ENCODE assay signal across 17 cellular contexts in genomic region chr7:1844336-1844955, GRCh38.
A peak's percentile ranks its signal among the peaks of the same experiment; 100 is the strongest.
DNase-seq lines count a peak whose midpoint lies in the region; ATAC-seq and TF ChIP-seq lines count a peak whose summit lies in the region.
"Had no signal": no experiment of that assay in that cellular context is flagged by ENCODE, and none has a peak within 500 bp of the region (broad histone marks: within the 10 kb centered on the region; RNA-seq: fewer than 3 reads in every experiment).

No MANE protein-coding gene starts in this region.

- no peak overlapping the region for H3K4me3 ChIP-seq in BE2C (ENCODE audit: low read depth, low read length)
- H3K4me3 ChIP-seq: gastroesophageal sphincter, GM23248, thoracic aorta had no signal

- H3K27ac Mint-ChIP-seq in chondrocyte (ENCODE audit: unreplicated experiment), result no peak overlapping the region
- peak overlapping the region in 2 of 6 donors; percentile 44 to 86 for H3K27ac Mint-ChIP-seq in naive B cell
- H3K27ac Mint-ChIP-seq: progenitor cell of endocrine pancreas had no signal

- H3K4me3 Mint-ChIP-seq in chondrocyte (ENCODE audit: unreplicated experiment) (no peak overlapping the region), naive B cell (peak overlapping the region in 1 of 8 donors; percentile 59)

- H3K36me3 Mint-ChIP-seq in chondrocyte (ENCODE audit: low read depth) (no peaks in the 10 kb centered on the region), naive B cell (peaks cover 0 to 3% of the 10 kb centered on the region in 2 donors)

- DNase-seq in BE2C (peak; percentile 23), chondrocyte (ENCODE audit: low spot score) (peak; percentile 90), naive B cell (no peak), NCI-H82 (lab: John Stamatoyannopoulos, UW) (no peak), DMS 273 treated with DMSO at 0.1 percent for 48 hours (lab: John Stamatoyannopoulos, UW) (no peak), NCI-H2227 (lab: John Stamatoyannopoulos, UW; ENCODE audit: unreplicated experiment) (no peak)
- DNase-seq: activated CD4-positive, CD25-positive, alpha-beta regulatory T cell; cerebellar nuclear complex; GM23248; NCI-H2227 treated with DMSO at 0.1 percent for 48 hours; stimulated activated CD4-positive, alpha-beta T cell treated with anti-CD3 and anti-CD28 coated beads, Interleukin-15, amount 100 ng/mL, for 24 hours; SW 1271 had no signal

- TF ChIP-seq CTCF in BE2C (IDR thresholded peaks at IDR 0.05; ENCODE audit: low read depth, low read length) (0 out of 2 replicates have a peak, but pooled peaks have one; percentile 14), GM12873 (IDR thresholded peaks at IDR 0.05; ENCODE audit: insufficient read depth, low read depth, low read length, missing control alignments) (peak; percentile 15), chondrocyte (IDR thresholded peaks at IDR 0.05) (peak; percentile 31)

- peaks cover 8% of the 10 kb centered on the region for H3K4me1 ChIP-seq in BE2C
- H3K4me1 ChIP-seq: gastroesophageal sphincter had no signal

- H3K9me3 ChIP-seq in BE2C, result no peaks in the 10 kb centered on the region
- H3K9me3 ChIP-seq: gastroesophageal sphincter, thoracic aorta had no signal

- H3K27me3 ChIP-seq in BE2C, result no peaks in the 10 kb centered on the region
- H3K27me3 ChIP-seq: gastroesophageal sphincter had no signal

- peaks cover 8% of the 10 kb centered on the region for H3K4me1 Mint-ChIP-seq in chondrocyte (ENCODE audit: low read depth)
- H3K4me1 Mint-ChIP-seq in naive B cell, result peaks cover 13 to 18% (median 17%) of the 10 kb centered on the region in 3 donors

- H3K9me3 Mint-ChIP-seq in chondrocyte (ENCODE audit: low read depth) (no peaks in the 10 kb centered on the region), naive B cell (no peaks in the 10 kb centered on the region)

- H3K27me3 Mint-ChIP-seq in chondrocyte (ENCODE audit: low read depth), result no peaks in the 10 kb centered on the region
- H3K27me3 Mint-ChIP-seq in naive B cell, result no peaks in the 10 kb centered on the region
- H3K27me3 Mint-ChIP-seq: progenitor cell of endocrine pancreas had no signal

- peak; percentile 17 to 21 for ATAC-seq in naive B cell (ENCODE audit: low read depth in 2 of 2)
- no peak for ATAC-seq in HG02970 (IDR thresholded peaks at IDR 0.05; ENCODE audit: low FRiP score, unreplicated experiment)
- ATAC-seq: gastroesophageal sphincter had no signal

- H3K36me3 ChIP-seq in BE2C, result no peaks in the 10 kb centered on the region
- H3K36me3 ChIP-seq: thoracic aorta had no signal

Comparison
In these comparisons a context has a peak if more than half of its experiments do, and no peak if none do; other contexts are left out.
1. DNase-seq: peak in BE2C (single experiment) and chondrocyte (single experiment); none in naive B cell (single experiment), NCI-H82 (single experiment), DMS 273 treated with DMSO at 0.1 percent for 48 hours (single experiment) and NCI-H2227 (single experiment).
2. Peak in every context shown above with its lines, with median percentiles within 50 percentile points of each other: CTCF ChIP-seq.